ENCODE assay signal across 8 cellular contexts in genomic region chr10:121668336-121669009, GRCh38.
DNase-seq lines count a peak whose midpoint lies in the region; ATAC-seq and TF ChIP-seq lines count a peak whose summit lies in the region.

No MANE protein-coding gene starts in this region.

- H3K9me3 ChIP-seq in testis = no peaks in the 10 kb centered on the region
- no peaks in the 10 kb centered on the region for H3K9me3 ChIP-seq in naive thymus-derived CD4-positive, alpha-beta T cell (ENCODE audit: control insufficient read depth in 2 of 3, low read length in 3 of 3)

- peaks cover 2 to 18% (median 9%) of the 10 kb centered on the region in 11 donors for H3K9me3 Mint-ChIP-seq in naive thymus-derived CD4-positive, alpha-beta T cell

- no peak for TF ChIP-seq CTCF in testis (IDR thresholded peaks at IDR 0.05)

- H3K36me3 Mint-ChIP-seq in naive thymus-derived CD4-positive, alpha-beta T cell = no peaks in the 10 kb centered on the region

- peaks cover 2 to 25% (median 11%) of the 10 kb centered on the region in 5 donors for H3K27me3 Mint-ChIP-seq in naive thymus-derived CD4-positive, alpha-beta T cell

- H3K27ac Mint-ChIP-seq in naive thymus-derived CD4-positive, alpha-beta T cell = no peak overlapping the region

- H3K27me3 ChIP-seq in layer of hippocampus (ENCODE audit: control insufficient read depth, insufficient read depth, low read length) = no peaks in the 10 kb centered on the region
- no peaks in the 10 kb centered on the region for H3K27me3 ChIP-seq in testis
- H3K27me3 ChIP-seq in naive thymus-derived CD4-positive, alpha-beta T cell (ENCODE audit: control insufficient read depth in 2 of 2, insufficient read depth in 2 of 2, low read length in 2 of 2) = no peaks in the 10 kb centered on the region

- H3K4me3 ChIP-seq in testis = no peak overlapping the region
- H3K4me3 ChIP-seq in naive thymus-derived CD4-positive, alpha-beta T cell (ENCODE audit: low read length) = no peak overlapping the region

- intact Hi-C loops in testis (cut with DNase I; ENCODE audit: low total_unique reads) = no loop called here
- intact Hi-C loops in naive thymus-derived CD4-positive, alpha-beta T cell (cut with micrococcal nuclease) = no loop called here

- H3K27ac ChIP-seq in caudate nucleus (ENCODE audit: low read depth, low read length) (peak overlapping the region; percentile 68), layer of hippocampus (ENCODE audit: low read depth, low read length) (peak overlapping the region; percentile 82), testis (peak overlapping the region in 1 of 2 donors; percentile 51)
- no peak overlapping the region for H3K27ac ChIP-seq in naive thymus-derived CD4-positive, alpha-beta T cell (ENCODE audit: low read depth, low read length)

- 20 to 39% methylated on average over 8 of the region's 8 CpGs for WGBS in testis, 2 donors

- H3K36me3 ChIP-seq in testis (ENCODE audit: low read depth, missing control alignments) = no peaks in the 10 kb centered on the region
- no peaks in the 10 kb centered on the region for H3K36me3 ChIP-seq in naive thymus-derived CD4-positive, alpha-beta T cell (ENCODE audit: control insufficient read depth in 2 of 3, insufficient read depth in 3 of 3, low read length in 3 of 3)

- H3K4me3 Mint-ChIP-seq in naive thymus-derived CD4-positive, alpha-beta T cell = no peak overlapping the region

- POLR2A ChIA-PET in naive thymus-derived CD4-positive, alpha-beta T cell (lab: Charles Lee) = no interaction called here

- no peaks in the 10 kb centered on the region for H3K4me1 Mint-ChIP-seq in naive thymus-derived CD4-positive, alpha-beta T cell

- DNase-seq in NCI-H1092 treated with DMSO at 0.1 percent for 48 hours (lab: John Stamatoyannopoulos, UW) = peak; percentile 46
- peak in 37 of 61 donors; percentile 13 to 70 (median 50) for DNase-seq in caudate nucleus (lab: John Stamatoyannopoulos, UW)
- peak; percentile 75 for DNase-seq in testis
- DNase-seq in naive thymus-derived CD4-positive, alpha-beta T cell = no peak
- no peak for DNase-seq in amniotic stem cell (lab: John Stamatoyannopoulos, UW)
- no peak for DNase-seq in UCSD-AML1 (lab: John Stamatoyannopoulos, UW; ENCODE audit: unreplicated experiment)

- no peak for ATAC-seq in naive thymus-derived CD4-positive, alpha-beta T cell
- no peak for ATAC-seq in GM19452 (IDR thresholded peaks at IDR 0.05; ENCODE audit: unreplicated experiment)

- peaks cover 25% of the 10 kb centered on the region for H3K4me1 ChIP-seq in testis
- no peaks in the 10 kb centered on the region for H3K4me1 ChIP-seq in naive thymus-derived CD4-positive, alpha-beta T cell (ENCODE audit: control insufficient read depth in 2 of 2, insufficient read depth in 2 of 2, low read length in 2 of 2)

- TF ChIP-seq POLR2A in testis (IDR thresholded peaks at IDR 0.05) = no peak

- CTCF ChIA-PET in naive thymus-derived CD4-positive, alpha-beta T cell (lab: Charles Lee) = no interaction called here

Comparison
In these comparisons a context has a peak if more than half of its experiments do, and no peak if none do; other contexts are left out.
1. DNase-seq: peak in NCI-H1092 treated with DMSO at 0.1 percent for 48 hours (single experiment), caudate nucleus (37 of 61) and testis (single experiment); none in naive thymus-derived CD4-positive, alpha-beta T cell (0 of 9), amniotic stem cell (single experiment) and UCSD-AML1 (single experiment).